Comparison of ENCODE assay signal across 1 cellular context in the genomic region with DNA sequence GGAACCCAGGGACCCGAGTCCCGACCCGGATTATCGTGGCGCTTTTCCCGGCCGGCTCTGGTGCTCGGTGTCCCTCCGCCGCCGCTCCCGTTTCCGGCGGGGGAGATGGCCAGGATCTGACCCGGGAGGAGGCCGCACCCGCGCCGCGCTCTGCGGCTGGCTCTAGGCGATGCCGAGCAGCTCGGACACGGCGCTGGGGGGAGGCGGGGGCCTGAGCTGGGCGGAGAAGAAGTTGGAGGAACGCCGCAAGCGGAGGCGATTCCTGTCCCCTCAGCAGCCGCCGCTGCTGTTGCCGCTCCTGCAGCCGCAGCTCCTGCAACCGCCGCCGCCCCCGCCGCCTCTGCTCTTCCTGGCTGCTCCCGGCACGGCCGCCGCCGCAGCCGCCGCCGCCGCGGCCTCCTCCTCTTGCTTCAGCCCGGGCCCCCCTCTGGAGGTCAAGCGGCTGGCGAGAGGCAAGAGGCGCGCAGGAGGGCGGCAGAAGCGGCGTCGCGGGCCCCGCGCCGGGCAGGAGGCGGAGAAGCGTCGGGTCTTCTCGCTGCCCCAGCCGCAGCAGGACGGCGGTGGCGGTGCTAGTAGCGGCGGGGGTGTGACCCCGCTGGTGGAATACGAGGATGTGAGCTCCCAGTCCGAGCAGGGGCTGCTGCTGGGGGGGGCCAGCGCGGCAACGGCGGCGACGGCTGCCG.
TF ChIP-seq lines count a peak whose summit lies in the region.

No MANE protein-coding gene starts in this region.

TF ChIP-seq in K562, 482 proteins besides CTCF, POLR2A, EP300 and RAD21 (continued from another document and continues in another):
- TF ChIP-seq, protein P1, sequence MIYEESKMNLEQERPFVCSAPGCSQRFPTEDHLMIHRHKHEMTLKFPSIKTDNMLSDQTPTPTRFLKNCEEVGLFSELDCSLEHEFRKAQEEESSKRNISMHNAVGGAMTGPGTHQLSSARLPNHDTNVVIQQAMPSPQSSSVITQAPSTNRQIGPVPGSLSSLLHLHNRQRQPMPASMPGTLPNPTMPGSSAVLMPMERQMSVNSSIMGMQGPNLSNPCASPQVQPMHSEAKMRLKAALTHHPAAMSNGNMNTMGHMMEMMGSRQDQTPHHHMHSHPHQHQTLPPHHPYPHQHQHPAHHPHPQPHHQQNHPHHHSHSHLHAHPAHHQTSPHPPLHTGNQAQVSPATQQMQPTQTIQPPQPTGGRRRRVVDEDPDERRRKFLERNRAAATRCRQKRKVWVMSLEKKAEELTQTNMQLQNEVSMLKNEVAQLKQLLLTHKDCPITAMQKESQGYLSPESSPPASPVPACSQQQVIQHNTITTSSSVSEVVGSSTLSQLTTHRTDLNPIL (CRISPR knock-in tag; IDR thresholded peaks at IDR 0.05), result no peak
- TF ChIP-seq HNRNPUL1 (IDR thresholded peaks at IDR 0.05; ENCODE audit: low read length) (no peak), RBM14 (IDR thresholded peaks at IDR 0.05; ENCODE audit: borderline replicate concordance, insufficient read depth, low read depth, low read length) (0 out of 2 replicates have a peak, but pooled peaks have one; percentile 26), SIN3A (IDR thresholded peaks at IDR 0.05; ENCODE audit: borderline replicate concordance in 2 of 2, control insufficient read depth in 1 of 2, low read depth in 2 of 2, low read length in 2 of 2) (peak; percentile 7 to 53; a peak in 1 of 4 replicates), ZNF274 (IDR thresholded peaks at IDR 0.05; ENCODE audit: borderline replicate concordance, low read depth, low read length) (no peak), HNRNPL (IDR thresholded peaks at IDR 0.05; ENCODE audit: low read depth, low read length) (peak; percentile 8; the same call in 1 of the 2 replicates), TAF1 (IDR thresholded peaks at IDR 0.05; ENCODE audit: control insufficient read depth, extremely low read depth, insufficient read depth, low read length, severe bottlenecking) (peak; percentile 10), NCOR1 (IDR thresholded peaks at IDR 0.05) (no peak), POLR2G (IDR thresholded peaks at IDR 0.05; ENCODE audit: low read depth, low read length) (peak; percentile 73), ZNF41 (CRISPR knock-in tag; conservative IDR thresholded peaks at IDR 0.05) (no peak), CAMTA2 (CRISPR knock-in tag; conservative IDR thresholded peaks at IDR 0.05) (no peak), ZNF830 (CRISPR knock-in tag; IDR thresholded peaks at IDR 0.05) (no peak), JUND (IDR thresholded peaks at IDR 0.05; ENCODE audit: borderline replicate concordance, low read depth, low read length) (no peak), JUND (tag; IDR thresholded peaks at IDR 0.05; ENCODE audit: borderline replicate concordance, low read depth, low read length) (no peak), YY1 (IDR thresholded peaks at IDR 0.05; ENCODE audit: borderline replicate concordance in 1 of 3, control insufficient read depth in 1 of 3, extremely low read depth in 1 of 3, insufficient read depth in 3 of 3, insufficient read length in 1 of 3, insufficient replicate concordance in 2 of 3, low read depth in 1 of 3, low read length in 2 of 3) (peak in 1 of 3 experiments; percentile 4), ZBTB7A (IDR thresholded peaks at IDR 0.05; ENCODE audit: borderline replicate concordance, control insufficient read depth, low read depth, low read length) (peak; percentile 38; the same call in 1 of the 2 replicates), ZNF431 (CRISPR knock-in tag; IDR thresholded peaks at IDR 0.05) (peak; percentile 67; the same call in 1 of the 2 replicates), RB1 (IDR thresholded peaks at IDR 0.05; ENCODE audit: low read depth) (no peak)
- TF ChIP-seq, protein P2, sequence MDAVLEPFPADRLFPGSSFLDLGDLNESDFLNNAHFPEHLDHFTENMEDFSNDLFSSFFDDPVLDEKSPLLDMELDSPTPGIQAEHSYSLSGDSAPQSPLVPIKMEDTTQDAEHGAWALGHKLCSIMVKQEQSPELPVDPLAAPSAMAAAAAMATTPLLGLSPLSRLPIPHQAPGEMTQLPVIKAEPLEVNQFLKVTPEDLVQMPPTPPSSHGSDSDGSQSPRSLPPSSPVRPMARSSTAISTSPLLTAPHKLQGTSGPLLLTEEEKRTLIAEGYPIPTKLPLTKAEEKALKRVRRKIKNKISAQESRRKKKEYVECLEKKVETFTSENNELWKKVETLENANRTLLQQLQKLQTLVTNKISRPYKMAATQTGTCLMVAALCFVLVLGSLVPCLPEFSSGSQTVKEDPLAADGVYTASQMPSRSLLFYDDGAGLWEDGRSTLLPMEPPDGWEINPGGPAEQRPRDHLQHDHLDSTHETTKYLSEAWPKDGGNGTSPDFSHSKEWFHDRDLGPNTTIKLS (IDR thresholded peaks at IDR 0.05; ENCODE audit: borderline replicate concordance, low read depth), result no peak
- TF ChIP-seq, protein P3, sequence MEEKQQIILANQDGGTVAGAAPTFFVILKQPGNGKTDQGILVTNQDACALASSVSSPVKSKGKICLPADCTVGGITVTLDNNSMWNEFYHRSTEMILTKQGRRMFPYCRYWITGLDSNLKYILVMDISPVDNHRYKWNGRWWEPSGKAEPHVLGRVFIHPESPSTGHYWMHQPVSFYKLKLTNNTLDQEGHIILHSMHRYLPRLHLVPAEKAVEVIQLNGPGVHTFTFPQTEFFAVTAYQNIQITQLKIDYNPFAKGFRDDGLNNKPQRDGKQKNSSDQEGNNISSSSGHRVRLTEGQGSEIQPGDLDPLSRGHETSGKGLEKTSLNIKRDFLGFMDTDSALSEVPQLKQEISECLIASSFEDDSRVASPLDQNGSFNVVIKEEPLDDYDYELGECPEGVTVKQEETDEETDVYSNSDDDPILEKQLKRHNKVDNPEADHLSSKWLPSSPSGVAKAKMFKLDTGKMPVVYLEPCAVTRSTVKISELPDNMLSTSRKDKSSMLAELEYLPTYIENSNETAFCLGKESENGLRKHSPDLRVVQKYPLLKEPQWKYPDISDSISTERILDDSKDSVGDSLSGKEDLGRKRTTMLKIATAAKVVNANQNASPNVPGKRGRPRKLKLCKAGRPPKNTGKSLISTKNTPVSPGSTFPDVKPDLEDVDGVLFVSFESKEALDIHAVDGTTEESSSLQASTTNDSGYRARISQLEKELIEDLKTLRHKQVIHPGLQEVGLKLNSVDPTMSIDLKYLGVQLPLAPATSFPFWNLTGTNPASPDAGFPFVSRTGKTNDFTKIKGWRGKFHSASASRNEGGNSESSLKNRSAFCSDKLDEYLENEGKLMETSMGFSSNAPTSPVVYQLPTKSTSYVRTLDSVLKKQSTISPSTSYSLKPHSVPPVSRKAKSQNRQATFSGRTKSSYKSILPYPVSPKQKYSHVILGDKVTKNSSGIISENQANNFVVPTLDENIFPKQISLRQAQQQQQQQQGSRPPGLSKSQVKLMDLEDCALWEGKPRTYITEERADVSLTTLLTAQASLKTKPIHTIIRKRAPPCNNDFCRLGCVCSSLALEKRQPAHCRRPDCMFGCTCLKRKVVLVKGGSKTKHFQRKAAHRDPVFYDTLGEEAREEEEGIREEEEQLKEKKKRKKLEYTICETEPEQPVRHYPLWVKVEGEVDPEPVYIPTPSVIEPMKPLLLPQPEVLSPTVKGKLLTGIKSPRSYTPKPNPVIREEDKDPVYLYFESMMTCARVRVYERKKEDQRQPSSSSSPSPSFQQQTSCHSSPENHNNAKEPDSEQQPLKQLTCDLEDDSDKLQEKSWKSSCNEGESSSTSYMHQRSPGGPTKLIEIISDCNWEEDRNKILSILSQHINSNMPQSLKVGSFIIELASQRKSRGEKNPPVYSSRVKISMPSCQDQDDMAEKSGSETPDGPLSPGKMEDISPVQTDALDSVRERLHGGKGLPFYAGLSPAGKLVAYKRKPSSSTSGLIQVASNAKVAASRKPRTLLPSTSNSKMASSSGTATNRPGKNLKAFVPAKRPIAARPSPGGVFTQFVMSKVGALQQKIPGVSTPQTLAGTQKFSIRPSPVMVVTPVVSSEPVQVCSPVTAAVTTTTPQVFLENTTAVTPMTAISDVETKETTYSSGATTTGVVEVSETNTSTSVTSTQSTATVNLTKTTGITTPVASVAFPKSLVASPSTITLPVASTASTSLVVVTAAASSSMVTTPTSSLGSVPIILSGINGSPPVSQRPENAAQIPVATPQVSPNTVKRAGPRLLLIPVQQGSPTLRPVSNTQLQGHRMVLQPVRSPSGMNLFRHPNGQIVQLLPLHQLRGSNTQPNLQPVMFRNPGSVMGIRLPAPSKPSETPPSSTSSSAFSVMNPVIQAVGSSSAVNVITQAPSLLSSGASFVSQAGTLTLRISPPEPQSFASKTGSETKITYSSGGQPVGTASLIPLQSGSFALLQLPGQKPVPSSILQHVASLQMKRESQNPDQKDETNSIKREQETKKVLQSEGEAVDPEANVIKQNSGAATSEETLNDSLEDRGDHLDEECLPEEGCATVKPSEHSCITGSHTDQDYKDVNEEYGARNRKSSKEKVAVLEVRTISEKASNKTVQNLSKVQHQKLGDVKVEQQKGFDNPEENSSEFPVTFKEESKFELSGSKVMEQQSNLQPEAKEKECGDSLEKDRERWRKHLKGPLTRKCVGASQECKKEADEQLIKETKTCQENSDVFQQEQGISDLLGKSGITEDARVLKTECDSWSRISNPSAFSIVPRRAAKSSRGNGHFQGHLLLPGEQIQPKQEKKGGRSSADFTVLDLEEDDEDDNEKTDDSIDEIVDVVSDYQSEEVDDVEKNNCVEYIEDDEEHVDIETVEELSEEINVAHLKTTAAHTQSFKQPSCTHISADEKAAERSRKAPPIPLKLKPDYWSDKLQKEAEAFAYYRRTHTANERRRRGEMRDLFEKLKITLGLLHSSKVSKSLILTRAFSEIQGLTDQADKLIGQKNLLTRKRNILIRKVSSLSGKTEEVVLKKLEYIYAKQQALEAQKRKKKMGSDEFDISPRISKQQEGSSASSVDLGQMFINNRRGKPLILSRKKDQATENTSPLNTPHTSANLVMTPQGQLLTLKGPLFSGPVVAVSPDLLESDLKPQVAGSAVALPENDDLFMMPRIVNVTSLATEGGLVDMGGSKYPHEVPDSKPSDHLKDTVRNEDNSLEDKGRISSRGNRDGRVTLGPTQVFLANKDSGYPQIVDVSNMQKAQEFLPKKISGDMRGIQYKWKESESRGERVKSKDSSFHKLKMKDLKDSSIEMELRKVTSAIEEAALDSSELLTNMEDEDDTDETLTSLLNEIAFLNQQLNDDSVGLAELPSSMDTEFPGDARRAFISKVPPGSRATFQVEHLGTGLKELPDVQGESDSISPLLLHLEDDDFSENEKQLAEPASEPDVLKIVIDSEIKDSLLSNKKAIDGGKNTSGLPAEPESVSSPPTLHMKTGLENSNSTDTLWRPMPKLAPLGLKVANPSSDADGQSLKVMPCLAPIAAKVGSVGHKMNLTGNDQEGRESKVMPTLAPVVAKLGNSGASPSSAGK (IDR thresholded peaks at IDR 0.05), result no peak
- TF ChIP-seq, protein P4, sequence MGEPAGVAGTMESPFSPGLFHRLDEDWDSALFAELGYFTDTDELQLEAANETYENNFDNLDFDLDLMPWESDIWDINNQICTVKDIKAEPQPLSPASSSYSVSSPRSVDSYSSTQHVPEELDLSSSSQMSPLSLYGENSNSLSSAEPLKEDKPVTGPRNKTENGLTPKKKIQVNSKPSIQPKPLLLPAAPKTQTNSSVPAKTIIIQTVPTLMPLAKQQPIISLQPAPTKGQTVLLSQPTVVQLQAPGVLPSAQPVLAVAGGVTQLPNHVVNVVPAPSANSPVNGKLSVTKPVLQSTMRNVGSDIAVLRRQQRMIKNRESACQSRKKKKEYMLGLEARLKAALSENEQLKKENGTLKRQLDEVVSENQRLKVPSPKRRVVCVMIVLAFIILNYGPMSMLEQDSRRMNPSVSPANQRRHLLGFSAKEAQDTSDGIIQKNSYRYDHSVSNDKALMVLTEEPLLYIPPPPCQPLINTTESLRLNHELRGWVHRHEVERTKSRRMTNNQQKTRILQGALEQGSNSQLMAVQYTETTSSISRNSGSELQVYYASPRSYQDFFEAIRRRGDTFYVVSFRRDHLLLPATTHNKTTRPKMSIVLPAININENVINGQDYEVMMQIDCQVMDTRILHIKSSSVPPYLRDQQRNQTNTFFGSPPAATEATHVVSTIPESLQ (CRISPR knock-in tag; IDR thresholded peaks at IDR 0.05), result no peak
- TF ChIP-seq, protein P5, sequence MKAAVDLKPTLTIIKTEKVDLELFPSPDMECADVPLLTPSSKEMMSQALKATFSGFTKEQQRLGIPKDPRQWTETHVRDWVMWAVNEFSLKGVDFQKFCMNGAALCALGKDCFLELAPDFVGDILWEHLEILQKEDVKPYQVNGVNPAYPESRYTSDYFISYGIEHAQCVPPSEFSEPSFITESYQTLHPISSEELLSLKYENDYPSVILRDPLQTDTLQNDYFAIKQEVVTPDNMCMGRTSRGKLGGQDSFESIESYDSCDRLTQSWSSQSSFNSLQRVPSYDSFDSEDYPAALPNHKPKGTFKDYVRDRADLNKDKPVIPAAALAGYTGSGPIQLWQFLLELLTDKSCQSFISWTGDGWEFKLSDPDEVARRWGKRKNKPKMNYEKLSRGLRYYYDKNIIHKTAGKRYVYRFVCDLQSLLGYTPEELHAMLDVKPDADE (conservative IDR thresholded peaks at IDR 0.05; ENCODE audit: control insufficient read depth, low read depth, low read length), result peak; percentile 23; the same call in 1 of the 2 replicates
- TF ChIP-seq, protein P6, sequence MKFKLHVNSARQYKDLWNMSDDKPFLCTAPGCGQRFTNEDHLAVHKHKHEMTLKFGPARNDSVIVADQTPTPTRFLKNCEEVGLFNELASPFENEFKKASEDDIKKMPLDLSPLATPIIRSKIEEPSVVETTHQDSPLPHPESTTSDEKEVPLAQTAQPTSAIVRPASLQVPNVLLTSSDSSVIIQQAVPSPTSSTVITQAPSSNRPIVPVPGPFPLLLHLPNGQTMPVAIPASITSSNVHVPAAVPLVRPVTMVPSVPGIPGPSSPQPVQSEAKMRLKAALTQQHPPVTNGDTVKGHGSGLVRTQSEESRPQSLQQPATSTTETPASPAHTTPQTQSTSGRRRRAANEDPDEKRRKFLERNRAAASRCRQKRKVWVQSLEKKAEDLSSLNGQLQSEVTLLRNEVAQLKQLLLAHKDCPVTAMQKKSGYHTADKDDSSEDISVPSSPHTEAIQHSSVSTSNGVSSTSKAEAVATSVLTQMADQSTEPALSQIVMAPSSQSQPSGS (CRISPR knock-in tag; IDR thresholded peaks at IDR 0.05), result no peak
- TF ChIP-seq, protein P7, sequence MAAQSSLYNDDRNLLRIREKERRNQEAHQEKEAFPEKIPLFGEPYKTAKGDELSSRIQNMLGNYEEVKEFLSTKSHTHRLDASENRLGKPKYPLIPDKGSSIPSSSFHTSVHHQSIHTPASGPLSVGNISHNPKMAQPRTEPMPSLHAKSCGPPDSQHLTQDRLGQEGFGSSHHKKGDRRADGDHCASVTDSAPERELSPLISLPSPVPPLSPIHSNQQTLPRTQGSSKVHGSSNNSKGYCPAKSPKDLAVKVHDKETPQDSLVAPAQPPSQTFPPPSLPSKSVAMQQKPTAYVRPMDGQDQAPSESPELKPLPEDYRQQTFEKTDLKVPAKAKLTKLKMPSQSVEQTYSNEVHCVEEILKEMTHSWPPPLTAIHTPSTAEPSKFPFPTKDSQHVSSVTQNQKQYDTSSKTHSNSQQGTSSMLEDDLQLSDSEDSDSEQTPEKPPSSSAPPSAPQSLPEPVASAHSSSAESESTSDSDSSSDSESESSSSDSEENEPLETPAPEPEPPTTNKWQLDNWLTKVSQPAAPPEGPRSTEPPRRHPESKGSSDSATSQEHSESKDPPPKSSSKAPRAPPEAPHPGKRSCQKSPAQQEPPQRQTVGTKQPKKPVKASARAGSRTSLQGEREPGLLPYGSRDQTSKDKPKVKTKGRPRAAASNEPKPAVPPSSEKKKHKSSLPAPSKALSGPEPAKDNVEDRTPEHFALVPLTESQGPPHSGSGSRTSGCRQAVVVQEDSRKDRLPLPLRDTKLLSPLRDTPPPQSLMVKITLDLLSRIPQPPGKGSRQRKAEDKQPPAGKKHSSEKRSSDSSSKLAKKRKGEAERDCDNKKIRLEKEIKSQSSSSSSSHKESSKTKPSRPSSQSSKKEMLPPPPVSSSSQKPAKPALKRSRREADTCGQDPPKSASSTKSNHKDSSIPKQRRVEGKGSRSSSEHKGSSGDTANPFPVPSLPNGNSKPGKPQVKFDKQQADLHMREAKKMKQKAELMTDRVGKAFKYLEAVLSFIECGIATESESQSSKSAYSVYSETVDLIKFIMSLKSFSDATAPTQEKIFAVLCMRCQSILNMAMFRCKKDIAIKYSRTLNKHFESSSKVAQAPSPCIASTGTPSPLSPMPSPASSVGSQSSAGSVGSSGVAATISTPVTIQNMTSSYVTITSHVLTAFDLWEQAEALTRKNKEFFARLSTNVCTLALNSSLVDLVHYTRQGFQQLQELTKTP (IDR thresholded peaks at IDR 0.05; ENCODE audit: low read depth in 1 of 2, partially characterized antibody in 2 of 2), result no peak
